Comparison of ENCODE assay signal across 8 cellular contexts in genomic region chr20:62791301-62792181, GRCh38. TPM values are rescaled to one million over a fixed set of nuclear protein-coding genes. Genes with fewer than 3 reads are reported as not detected.
DNase-seq lines count a peak whose midpoint lies in the region; ATAC-seq and TF ChIP-seq lines count a peak whose summit lies in the region.

No MANE protein-coding gene starts in this region.

- no peaks in the 10 kb centered on the region for H4K20me1 ChIP-seq in PC-9 (ENCODE audit: insufficient read depth)

- intact Hi-C loops in PC-9 (cut with micrococcal nuclease; ENCODE audit: unreplicated experiment), result loop anchor here (1.0 to 5.0 kb wide), 11 partner anchors 53 to 489 kb away; partner anchors contain the start of genes ADRM1, CABLES2, LAMA5 and RBBP8NL
- intact Hi-C loops in esophagus squamous epithelium (cut with DNase I), result no loop called here

- TF ChIP-seq POLR2A in esophagus squamous epithelium (IDR thresholded peaks at IDR 0.05), result no peak

- H3K36me3 ChIP-seq in PC-9 (ENCODE audit: low read depth) (no peaks in the 10 kb centered on the region), esophagus squamous epithelium (no peaks in the 10 kb centered on the region)

- no peak for ATAC-seq in natural killer cell treated with Interleukin-12 subunit alpha and Interleukin-12 subunit beta and Interleukin-15 and Interleukin-18, amount 100 ng/mL, for 72 hours
- peak; percentile 42 for ATAC-seq in stimulated activated naive CD8-positive, alpha-beta T cell treated with anti-CD3 and anti-CD28 coated beads, Interleukin-15, amount 100 ng/mL, for 72 hours
- ATAC-seq in HG02884 (IDR thresholded peaks at IDR 0.05; ENCODE audit: unreplicated experiment), result no peak

- DNase-seq in DMS153 treated with DMSO at 0.1 percent for 48 hours (lab: John Stamatoyannopoulos, UW; ENCODE audit: unreplicated experiment) (peak; percentile 85), PC-9 (peak; percentile 82 to 90), activated T-cell treated with anti-CD3 and anti-CD28 coated beads for 48 hours (ENCODE audit: low read depth) (peak; percentile 72), esophagus squamous epithelium (lab: John Stamatoyannopoulos, UW) (no peak)
- DNase-seq in natural killer cell treated with Interleukin-12 subunit alpha and Interleukin-12 subunit beta and Interleukin-15 and Interleukin-18, amount 100 ng/mL, for 72 hours (ENCODE audit: low spot score), result peak; percentile 77
- peak; percentile 77 to 84 for DNase-seq in stimulated activated naive CD8-positive, alpha-beta T cell treated with anti-CD3 and anti-CD28 coated beads, Interleukin-15, amount 100 ng/mL, for 72 hours

- H3K27me3 Mint-ChIP-seq in natural killer cell treated with Interleukin-12 subunit alpha and Interleukin-12 subunit beta and Interleukin-15 and Interleukin-18, amount 100 ng/mL, for 72 hours, result no peaks in the 10 kb centered on the region
- no peaks in the 10 kb centered on the region for H3K27me3 Mint-ChIP-seq in stimulated activated naive CD8-positive, alpha-beta T cell treated with anti-CD3 and anti-CD28 coated beads, Interleukin-15, amount 100 ng/mL, for 72 hours

- CTCF ChIA-PET in PC-9 (lab: Charles Lee), result interaction anchor here (0.6 to 2.7 kb wide), 10 partner anchors 70 to 423 kb away, joined by 3 to 14 read pairs (median 6); no protein-coding TSS in a partner anchor

- no peak overlapping the region for H3K4me3 Mint-ChIP-seq in natural killer cell treated with Interleukin-12 subunit alpha and Interleukin-12 subunit beta and Interleukin-15 and Interleukin-18, amount 100 ng/mL, for 72 hours
- no peak overlapping the region for H3K4me3 Mint-ChIP-seq in stimulated activated naive CD8-positive, alpha-beta T cell treated with anti-CD3 and anti-CD28 coated beads, Interleukin-15, amount 100 ng/mL, for 72 hours

- no peaks in the 10 kb centered on the region for H3K9me3 Mint-ChIP-seq in natural killer cell treated with Interleukin-12 subunit alpha and Interleukin-12 subunit beta and Interleukin-15 and Interleukin-18, amount 100 ng/mL, for 72 hours
- H3K9me3 Mint-ChIP-seq in stimulated activated naive CD8-positive, alpha-beta T cell treated with anti-CD3 and anti-CD28 coated beads, Interleukin-15, amount 100 ng/mL, for 72 hours, result no peaks in the 10 kb centered on the region

- H2AFZ ChIP-seq in PC-9, result no peak overlapping the region

- WGBS in esophagus squamous epithelium, 2 donors, result 25 to 32% methylated on average over 16 to 19 of the region's 23 CpGs

- BruUV-seq in PC-9 (replicated peaks; lab: Mats Ljungman, UMichigan), result no TSS peak

- H3K9me3 ChIP-seq in PC-9 (ENCODE audit: insufficient read depth, low read depth) (no peaks in the 10 kb centered on the region), esophagus squamous epithelium (no peaks in the 10 kb centered on the region)

- H3K27ac ChIP-seq in PC-9, result no peak overlapping the region
- H3K27ac ChIP-seq in esophagus squamous epithelium, result no peak overlapping the region

- H3K4me3 ChIP-seq in PC-9 (no peak overlapping the region), esophagus squamous epithelium (no peak overlapping the region)

- no peaks in the 10 kb centered on the region for H3K79me2 ChIP-seq in PC-9 (ENCODE audit: low read depth)

- peaks cover 21% of the 10 kb centered on the region for H3K4me1 ChIP-seq in PC-9 (replicated peaks; ENCODE audit: insufficient read depth)
- H3K4me1 ChIP-seq in esophagus squamous epithelium, result peaks cover 3 to 36% (median 5%) of the 10 kb centered on the region in 3 donors

- TF ChIP-seq CTCF in LNCAP (IDR thresholded peaks at IDR 0.05) (peak; percentile 98), PC-9 (conservative IDR thresholded peaks at IDR 0.05) (peak; percentile 99), esophagus squamous epithelium (IDR thresholded peaks at IDR 0.05) (peak; percentile 77 to 94 (median 89))

- H3F3A ChIP-seq in PC-9 (ENCODE audit: insufficient read depth, low read depth), result peaks cover 28% of the 10 kb centered on the region

- peaks cover 21 to 22% of the 10 kb centered on the region in 2 donors for H3K4me1 Mint-ChIP-seq in natural killer cell treated with Interleukin-12 subunit alpha and Interleukin-12 subunit beta and Interleukin-15 and Interleukin-18, amount 100 ng/mL, for 72 hours (ENCODE audit: low read depth in 2 of 2)
- peaks cover 52% of the 10 kb centered on the region for H3K4me1 Mint-ChIP-seq in stimulated activated naive CD8-positive, alpha-beta T cell treated with anti-CD3 and anti-CD28 coated beads, Interleukin-15, amount 100 ng/mL, for 72 hours

- peak overlapping the region; percentile 30; the same call in 1 of the 2 replicates for H3K4me2 ChIP-seq in PC-9

- H3K27me3 ChIP-seq in PC-9 (ENCODE audit: insufficient read depth, low read depth) (no peaks in the 10 kb centered on the region), esophagus squamous epithelium (peaks cover 0 to 3% (median 0%) of the 10 kb centered on the region in 4 donors)

- peak overlapping the region; percentile 24 to 88 for H3K27ac Mint-ChIP-seq in natural killer cell treated with Interleukin-12 subunit alpha and Interleukin-12 subunit beta and Interleukin-15 and Interleukin-18, amount 100 ng/mL, for 72 hours
- H3K27ac Mint-ChIP-seq in stimulated activated naive CD8-positive, alpha-beta T cell treated with anti-CD3 and anti-CD28 coated beads, Interleukin-15, amount 100 ng/mL, for 72 hours, result peak overlapping the region in 1 of 2 donors; percentile 7

- no peaks in the 10 kb centered on the region for H3K36me3 Mint-ChIP-seq in natural killer cell treated with Interleukin-12 subunit alpha and Interleukin-12 subunit beta and Interleukin-15 and Interleukin-18, amount 100 ng/mL, for 72 hours

- H3K9me2 ChIP-seq in PC-9 (ENCODE audit: insufficient read depth), result no peaks in the 10 kb centered on the region

- POLR2A ChIA-PET in PC-9 (lab: Charles Lee; ENCODE audit: unreplicated experiment), result interaction anchor here (0.5 to 0.7 kb wide), 3 partner anchors 23 to 148 kb away, joined by 4 to 5 read pairs (median 4); no protein-coding TSS in a partner anchor

RNA-seq across cellular contexts. Expression of gene MRGBP, which starts 4.7 kb away (rescaled TPM):
- total RNA-seq in PC-9 (2021) (27.8 and 30.2 TPM in 2 replicates), esophagus squamous epithelium (10 to 100 TPM in 1 of 4 donors, 1 to 10 TPM in 3; 5.7 to 10.1 (median 9.8) TPM)
- total RNA-seq in natural killer cell treated with Interleukin-12 subunit alpha and Interleukin-12 subunit beta and Interleukin-15 and Interleukin-18, amount 100 ng/mL, for 72 hours, result 10 to 100 TPM; 14.4 to 19.3 TPM

RNA-seq across cellular contexts. Expression of gene OGFR, which starts 13.1 kb away (rescaled TPM):
- 57.4 and 65.0 TPM in 2 replicates for total RNA-seq in PC-9 (2021)
- total RNA-seq in esophagus squamous epithelium, result 10 to 100 TPM; 19.1 to 41.4 (median 27.3) TPM
- total RNA-seq in natural killer cell treated with Interleukin-12 subunit alpha and Interleukin-12 subunit beta and Interleukin-15 and Interleukin-18, amount 100 ng/mL, for 72 hours, result 10 to 100 TPM; 75.9 to 88.7 TPM

RNA-seq across cellular contexts. Expression of gene COL9A3, which starts 25.3 kb away (rescaled TPM):
- total RNA-seq in PC-9 (2021) (8.3 and 8.5 TPM in 2 replicates), esophagus squamous epithelium (1 to 10 TPM in 2 of 4 donors, not detected in 2; 2.2 to 2.3 TPM)
- total RNA-seq in natural killer cell treated with Interleukin-12 subunit alpha and Interleukin-12 subunit beta and Interleukin-15 and Interleukin-18, amount 100 ng/mL, for 72 hours, result not detected
